In genomic region chr3:15306979-15307359, GRCh38 we compare ENCODE assay signal across 17 cellular contexts. TPM values are rescaled to one million over a fixed set of nuclear protein-coding genes. Genes with fewer than 3 reads are reported as not detected.
DNase-seq lines count a peak whose midpoint lies in the region; ATAC-seq and TF ChIP-seq lines count a peak whose summit lies in the region.
"Had no signal": no experiment of that assay in that cellular context is flagged by ENCODE, and none has a peak within 500 bp of the region (broad histone marks: within the 10 kb centered on the region; RNA-seq: fewer than 3 reads in every experiment).

No MANE protein-coding gene starts in this region.

- H3K4me2 ChIP-seq in parathyroid adenoma (ENCODE audit: low read length): no peak overlapping the region

- intact Hi-C loops in natural killer cell (cut with micrococcal nuclease) (no loop called here), uterus (cut with DNase I; ENCODE audit: low total_unique reads) (no loop called here), esophagus squamous epithelium (cut with DNase I) (no loop called here)

- TF ChIP-seq CTCF in natural killer cell (IDR thresholded peaks at IDR 0.05) (no peak), endodermal cell (conservative IDR thresholded peaks at IDR 0.05) (no peak), parathyroid adenoma (IDR thresholded peaks at IDR 0.05) (no peak), uterus (IDR thresholded peaks at IDR 0.05) (no peak), esophagus squamous epithelium (IDR thresholded peaks at IDR 0.05) (no peak)

- peaks cover 66% of the 10 kb centered on the region for H3K79me2 ChIP-seq in parathyroid adenoma

- POLR2A ChIA-PET in naive thymus-derived CD8-positive, alpha-beta T cell (lab: Charles Lee): interaction anchor here (1.0 to 1.7 kb wide), 3 partner anchors 30 to 37 kb away, joined by 3 to 4 read pairs (median 4); no protein-coding TSS in a partner anchor

- no peak overlapping the region for H3K4me3 ChIP-seq in endodermal cell (ENCODE audit: low read length)
- H3K4me3 ChIP-seq in parathyroid adenoma (ENCODE audit: low read depth, low read length): no peak overlapping the region
- H3K4me3 ChIP-seq in uterus: no peak overlapping the region
- H3K4me3 ChIP-seq in esophagus squamous epithelium: no peak overlapping the region
- H3K4me3 ChIP-seq: BLaER1 treated with 17β-estradiol and CSF1 and Interleukin-3, amounts not matched to agents 10 nM and 100 nM had no signal

- H3K9ac ChIP-seq in endodermal cell (ENCODE audit: extremely low read depth, low read length, poor library complexity, severe bottlenecking) (no peak overlapping the region), parathyroid adenoma (no peak overlapping the region)
- H3K9ac ChIP-seq: BLaER1 treated with 17β-estradiol and CSF1 and Interleukin-3, amounts not matched to agents 10 nM and 100 nM had no signal

- 93 to 98% methylated on average over 5 of the region's 5 CpGs for WGBS in endodermal cell (ENCODE audit: insufficient coverage in 1 of 2, insufficient read length in 1 of 2), 2 experiments
- 83 to 100% methylated on average over 1 to 3 of the region's 5 CpGs for WGBS in esophagus squamous epithelium, 2 donors

- no peak overlapping the region for H2AFZ ChIP-seq in parathyroid adenoma

- H3K36me3 ChIP-seq in endodermal cell (ENCODE audit: control insufficient read depth, insufficient read depth, low read length) (peaks cover 28% of the 10 kb centered on the region), parathyroid adenoma (ENCODE audit: control insufficient read depth, insufficient read depth, low read length) (no peaks in the 10 kb centered on the region), uterus (no peaks in the 10 kb centered on the region), esophagus squamous epithelium (peaks cover 0 to 23% (median 0%) of the 10 kb centered on the region in 3 donors)

- H3K27me3 Mint-ChIP-seq in natural killer cell (ENCODE audit: low read depth in 2 of 2) (no peaks in the 10 kb centered on the region), endodermal cell (ENCODE audit: insufficient read depth) (no peaks in the 10 kb centered on the region)
- no peaks in the 10 kb centered on the region for H3K27me3 Mint-ChIP-seq in natural killer cell treated with Interleukin-12 subunit alpha and Interleukin-12 subunit beta and Interleukin-15 and Interleukin-18, amount 100 ng/mL, for 72 hours
- no peaks in the 10 kb centered on the region for H3K27me3 Mint-ChIP-seq in naive thymus-derived CD8-positive, alpha-beta T cell

- H3K36me3 Mint-ChIP-seq in natural killer cell (peaks cover 7% of the 10 kb centered on the region), endodermal cell (ENCODE audit: low read depth) (peaks cover 23% of the 10 kb centered on the region)
- H3K36me3 Mint-ChIP-seq in natural killer cell treated with Interleukin-12 subunit alpha and Interleukin-12 subunit beta and Interleukin-15 and Interleukin-18, amount 100 ng/mL, for 72 hours: peaks cover 25% of the 10 kb centered on the region
- peaks cover 0 to 23% (median 23%) of the 10 kb centered on the region in 3 donors for H3K36me3 Mint-ChIP-seq in naive thymus-derived CD8-positive, alpha-beta T cell

- H3K27ac ChIP-seq in endodermal cell (ENCODE audit: low read depth, low read length) (no peak overlapping the region), parathyroid adenoma (peak overlapping the region; percentile 85), uterus (peak overlapping the region; percentile 76 to 93), esophagus squamous epithelium (no peak overlapping the region)

- no peaks in the 10 kb centered on the region for H3K9me3 ChIP-seq in endodermal cell (ENCODE audit: control insufficient read depth, low read length)
- no peaks in the 10 kb centered on the region for H3K9me3 ChIP-seq in parathyroid adenoma (ENCODE audit: control insufficient read depth, low read length)
- H3K9me3 ChIP-seq in uterus: no peaks in the 10 kb centered on the region
- no peaks in the 10 kb centered on the region for H3K9me3 ChIP-seq in esophagus squamous epithelium

- H3K27ac Mint-ChIP-seq in natural killer cell (no peak overlapping the region), endodermal cell (peak overlapping the region; percentile 77)
- H3K27ac Mint-ChIP-seq in natural killer cell treated with Interleukin-12 subunit alpha and Interleukin-12 subunit beta and Interleukin-15 and Interleukin-18, amount 100 ng/mL, for 72 hours: peak overlapping the region in 1 of 2 donors; percentile 25
- peak overlapping the region in 1 of 10 donors; percentile 25 for H3K27ac Mint-ChIP-seq in naive thymus-derived CD8-positive, alpha-beta T cell

- H3K4me1 Mint-ChIP-seq in natural killer cell (peaks cover 63 to 67% of the 10 kb centered on the region in 2 donors), endodermal cell (peaks cover 55% of the 10 kb centered on the region)
- peaks cover 61 to 65% of the 10 kb centered on the region in 2 donors for H3K4me1 Mint-ChIP-seq in natural killer cell treated with Interleukin-12 subunit alpha and Interleukin-12 subunit beta and Interleukin-15 and Interleukin-18, amount 100 ng/mL, for 72 hours (ENCODE audit: low read depth in 2 of 2)
- peaks cover 26 to 85% (median 63%) of the 10 kb centered on the region in 4 donors for H3K4me1 Mint-ChIP-seq in naive thymus-derived CD8-positive, alpha-beta T cell

- H3K27me3 ChIP-seq in endodermal cell (ENCODE audit: control insufficient read depth, insufficient read depth, low read length, poor library complexity, severe bottlenecking) (no peaks in the 10 kb centered on the region), parathyroid adenoma (ENCODE audit: control insufficient read depth, insufficient read depth, low read length) (no peaks in the 10 kb centered on the region), uterus (no peaks in the 10 kb centered on the region), esophagus squamous epithelium (no peaks in the 10 kb centered on the region)
- H3K27me3 ChIP-seq: BLaER1 treated with 17β-estradiol and CSF1 and Interleukin-3, amounts not matched to agents 10 nM and 100 nM had no signal

- ATAC-seq in natural killer cell: no peak
- no peak for ATAC-seq in natural killer cell treated with Interleukin-12 subunit alpha and Interleukin-12 subunit beta and Interleukin-15 and Interleukin-18, amount 100 ng/mL, for 72 hours
- ATAC-seq in naive thymus-derived CD8-positive, alpha-beta T cell: no peak
- ATAC-seq: Panc1, Right ventricle myocardium inferior had no signal

- TF ChIP-seq POLR2A in uterus (IDR thresholded peaks at IDR 0.05): no peak
- no peak for TF ChIP-seq POLR2A in esophagus squamous epithelium (IDR thresholded peaks at IDR 0.05)

- H3K4me3 Mint-ChIP-seq in natural killer cell (peak overlapping the region; percentile 25), endodermal cell (no peak overlapping the region)
- no peak overlapping the region for H3K4me3 Mint-ChIP-seq in natural killer cell treated with Interleukin-12 subunit alpha and Interleukin-12 subunit beta and Interleukin-15 and Interleukin-18, amount 100 ng/mL, for 72 hours
- H3K4me3 Mint-ChIP-seq in naive thymus-derived CD8-positive, alpha-beta T cell: no peak overlapping the region

- no peaks in the 10 kb centered on the region for H3K9me3 Mint-ChIP-seq in natural killer cell
- H3K9me3 Mint-ChIP-seq in natural killer cell treated with Interleukin-12 subunit alpha and Interleukin-12 subunit beta and Interleukin-15 and Interleukin-18, amount 100 ng/mL, for 72 hours: no peaks in the 10 kb centered on the region
- H3K9me3 Mint-ChIP-seq in endodermal cell: no peaks in the 10 kb centered on the region
- H3K9me3 Mint-ChIP-seq in naive thymus-derived CD8-positive, alpha-beta T cell: no peaks in the 10 kb centered on the region

- peaks cover 20% of the 10 kb centered on the region for H3K4me1 ChIP-seq in endodermal cell (ENCODE audit: control insufficient read depth, insufficient read depth, low read length)
- H3K4me1 ChIP-seq in parathyroid adenoma: peaks cover 44% of the 10 kb centered on the region
- H3K4me1 ChIP-seq in uterus: peaks cover 10 to 13% of the 10 kb centered on the region in 2 donors
- peaks cover 3 to 42% (median 22%) of the 10 kb centered on the region in 3 donors for H3K4me1 ChIP-seq in esophagus squamous epithelium

- DNase-seq in natural killer cell (no peak), endodermal cell (no peak), uterus (no peak), DMS153 treated with DMSO at 0.1 percent for 48 hours (lab: John Stamatoyannopoulos, UW; ENCODE audit: unreplicated experiment) (no peak), esophagus squamous epithelium (lab: John Stamatoyannopoulos, UW) (no peak)
- no peak for DNase-seq in natural killer cell treated with Interleukin-12 subunit alpha and Interleukin-12 subunit beta and Interleukin-15 and Interleukin-18, amount 100 ng/mL, for 72 hours (ENCODE audit: low spot score)
- DNase-seq in naive thymus-derived CD8-positive, alpha-beta T cell: no peak
- DNase-seq: 8988T, KG1, NCI-H1048, NCI-H1694, NCI-H2107, NCI-H446 had no signal

RNA-seq across cellular contexts. Expression of gene SH3BP5, which starts 25.4 kb away (rescaled TPM):
- total RNA-seq in natural killer cell (100 to 1,000 TPM in 1 of 3 donors, 10 to 100 TPM in 2; 89.4 to 129 (median 91.0) TPM), endodermal cell (10 to 100 TPM; 25.8 to 30.3 TPM), uterus (100 to 1,000 TPM in 1 of 4 donors, 10 to 100 TPM in 3; 58.8 to 154 (median 75.5) TPM), esophagus squamous epithelium (10 to 100 TPM in 3 of 4 donors, 1 to 10 TPM in 1; 8.5 to 33.8 (median 18.0) TPM)
- 100 to 1,000 TPM in 1 of 2 donors, 10 to 100 TPM in 1; 58.5 to 165 TPM for total RNA-seq in natural killer cell treated with Interleukin-12 subunit alpha and Interleukin-12 subunit beta and Interleukin-15 and Interleukin-18, amount 100 ng/mL, for 72 hours
- polyA plus RNA-seq in endodermal cell (2013, experiment 1 of 2): 12.5 TPM
- 14.0 TPM for polyA plus RNA-seq in endodermal cell (2013, experiment 2 of 2)
- 1 to 10 TPM; 4.4 to 4.8 TPM for total RNA-seq in naive thymus-derived CD8-positive, alpha-beta T cell
- polyA plus RNA-seq in naive thymus-derived CD8-positive, alpha-beta T cell: 10 to 100 TPM; 12.1 to 26.1 (median 13.7) TPM

Comparison
In these comparisons a context has a peak if more than half of its experiments do, and no peak if none do; other contexts are left out.
1. H3K27ac ChIP-seq: peak in parathyroid adenoma (single experiment) and uterus (2 of 2); none in endodermal cell (single experiment) and esophagus squamous epithelium (0 of 4).